Comparison of ENCODE assay signal across 8 cellular contexts in the genomic region with DNA sequence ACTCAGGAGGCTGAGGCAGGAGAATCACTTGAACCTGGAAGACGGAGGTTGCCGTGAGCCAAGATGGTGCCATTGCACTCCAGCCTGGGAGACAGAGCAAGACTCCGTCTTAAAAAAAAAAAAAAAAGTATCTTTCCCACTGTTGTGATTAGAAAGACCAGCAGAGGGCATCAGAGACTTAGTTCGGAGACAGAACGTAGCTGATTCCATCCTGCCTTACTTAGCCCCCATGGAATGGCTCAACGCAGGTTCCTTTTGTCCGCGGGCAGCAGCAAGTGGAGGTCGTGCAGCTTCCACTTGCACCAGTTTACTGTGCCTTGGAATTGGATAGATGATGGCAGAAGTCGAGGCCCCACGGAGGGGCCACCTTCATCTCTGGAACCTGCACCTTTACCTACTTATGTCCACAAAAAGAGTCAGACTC. TPM values are rescaled to one million over a fixed set of nuclear protein-coding genes. Genes with fewer than 3 reads are reported as not detected.
DNase-seq lines count a peak whose midpoint lies in the region; ATAC-seq and TF ChIP-seq lines count a peak whose summit lies in the region.

No MANE protein-coding gene starts in this region.

- H2AFZ ChIP-seq in Loucy (ENCODE audit: low read length) (peak overlapping the region; percentile 91), PC-3 (ENCODE audit: low read length) (peak overlapping the region; percentile 56)

- H4K20me1 ChIP-seq in Loucy (ENCODE audit: insufficient read depth, low read length, poor library complexity, severe bottlenecking) (no peaks in the 10 kb centered on the region), PC-3 (ENCODE audit: low read length) (no peaks in the 10 kb centered on the region)

- ATAC-seq in PC-3 (peak; percentile 52), HG02840 (IDR thresholded peaks at IDR 0.05; ENCODE audit: low FRiP score, unreplicated experiment) (no peak), GM18505 (IDR thresholded peaks at IDR 0.05; ENCODE audit: unreplicated experiment) (no peak)

- H3K36me3 ChIP-seq in Loucy (ENCODE audit: insufficient read depth, low read length): no peaks in the 10 kb centered on the region
- H3K36me3 ChIP-seq in PC-3 (ENCODE audit: low read depth, low read length): peaks cover 4% of the 10 kb centered on the region; the same call in 1 of the 2 replicates

- H3K9me2 ChIP-seq in Loucy (replicated peaks; ENCODE audit: low read depth, low read length) (no peaks in the 10 kb centered on the region), PC-3 (replicated peaks; ENCODE audit: low read length) (no peaks in the 10 kb centered on the region)

- DNase-seq in ELR (ENCODE audit: low read depth): peak; percentile 89
- DNase-seq in PC-3: peak; percentile 94
- DNase-seq in astrocyte of the hippocampus (ENCODE audit: low read depth, low spot score): peak; percentile 88
- DNase-seq in hippocampal formation (lab: John Stamatoyannopoulos, UW): peak; percentile 15 to 44
- peak; percentile 39 for DNase-seq in skeletal muscle cell (ENCODE audit: low read depth)

- no peaks in the 10 kb centered on the region for H3K9me3 ChIP-seq in Loucy (ENCODE audit: insufficient read depth, low read depth, low read length)
- no peaks in the 10 kb centered on the region for H3K9me3 ChIP-seq in PC-3 (ENCODE audit: low read length)

- TF ChIP-seq POLR2A in GM18505 (IDR thresholded peaks at IDR 0.05; ENCODE audit: borderline replicate concordance, extremely low read depth, insufficient read depth, insufficient read length): no peak

- H3K4me1 ChIP-seq in Loucy (ENCODE audit: insufficient read depth, low read length, poor library complexity, severe bottlenecking) (peaks cover 13% of the 10 kb centered on the region), PC-3 (ENCODE audit: insufficient read depth, low read length) (peaks cover 18% of the 10 kb centered on the region)

- peak overlapping the region; percentile 46 for H3K4me3 ChIP-seq in Loucy (ENCODE audit: low read length, poor library complexity, severe bottlenecking)
- peak overlapping the region; percentile 26; the same call in 1 of the 2 replicates for H3K4me3 ChIP-seq in PC-3 (ENCODE audit: low read length)
- H3K4me3 ChIP-seq in skeletal muscle cell (ENCODE audit: low read depth, low read length): peak overlapping the region; percentile 11

- H3K27ac ChIP-seq in PC-3 (ENCODE audit: low read length): no peak overlapping the region

- H3K79me2 ChIP-seq in Loucy (ENCODE audit: insufficient read depth, low read length) (peaks cover 10% of the 10 kb centered on the region; the same call in 1 of the 2 replicates), PC-3 (ENCODE audit: low read length) (peaks cover 11% of the 10 kb centered on the region)

- peak overlapping the region; percentile 56 for H3K9ac ChIP-seq in Loucy (ENCODE audit: low read depth, low read length, poor library complexity, severe bottlenecking)
- H3K9ac ChIP-seq in PC-3 (ENCODE audit: low read length): 0 out of 2 replicates have a peak overlapping the region, but pooled peaks have one; percentile 17

- H3K27me3 ChIP-seq in Loucy (ENCODE audit: insufficient read depth, low read length, poor library complexity, severe bottlenecking) (no peaks in the 10 kb centered on the region), PC-3 (ENCODE audit: low read length) (no peaks in the 10 kb centered on the region)

- POLR2A ChIA-PET in PC-3 (lab: Charles Lee; ENCODE audit: unreplicated experiment): interaction anchor here (0.7 kb wide), 1 partner anchor 59 kb away, joined by 11 read pairs; no protein-coding TSS in a partner anchor

- H3K4me2 ChIP-seq in Loucy (ENCODE audit: low read depth, low read length, poor library complexity, severe bottlenecking) (peak overlapping the region; percentile 35), PC-3 (ENCODE audit: low read length) (peak overlapping the region; percentile 73)

- CTCF ChIA-PET in PC-3 (lab: Charles Lee): interaction anchor here (0.5 to 1.4 kb wide), 10 partner anchors 22 to 153 kb away, joined by 3 to 8 read pairs (median 4); a partner anchor contains a TSS

- TF ChIP-seq CTCF in Loucy (conservative IDR thresholded peaks at IDR 0.05; ENCODE audit: low read length): peak; percentile 63
- peak; percentile 73 for TF ChIP-seq CTCF in PC-3 (conservative IDR thresholded peaks at IDR 0.05; ENCODE audit: low read depth, low read length)

- intact Hi-C loops in PC-3 (cut with micrococcal nuclease): loop anchor here (5.0 kb wide), 2 partner anchors 41 to 156 kb away; no protein-coding TSS in a partner anchor

- H3F3A ChIP-seq in Loucy (ENCODE audit: low read depth) (no peaks in the 10 kb centered on the region; the same call in 1 of the 2 replicates), PC-3 (ENCODE audit: low read length, unreplicated experiment) (no peaks in the 10 kb centered on the region)

- BruUV-seq in PC-3 (replicated peaks; lab: Mats Ljungman, UMichigan): no TSS peak

RNA-seq across cellular contexts. Expression of a gene that starts 8.1 kb away (rescaled TPM):
- total RNA-seq in PC-3 (2014; rRNA removed): 60.7 and 90.1 TPM in 2 replicates

RNA-seq across cellular contexts. Expression of a gene that starts 8.2 kb away (rescaled TPM):
- 126 and 131 TPM in 2 replicates for total RNA-seq in PC-3 (2014; rRNA removed)

RNA-seq across cellular contexts. Expression of a gene that starts 24.2 kb away (rescaled TPM):
- total RNA-seq in PC-3 (2014; rRNA removed): 197 and 316 TPM in 2 replicates

Comparison
In these comparisons a context has a peak if more than half of its experiments do, and no peak if none do; other contexts are left out.
1. DNase-seq: peak in every context shown above with its lines; median percentile 94 in PC-3; 89 in ELR; 88 in astrocyte of the hippocampus; 39 in skeletal muscle cell; 30 in hippocampal formation.